Comparison of ENCODE assay signal across 18 cellular contexts in genomic region chr14:94050231-94050880, GRCh38. TPM values are rescaled to one million over a fixed set of nuclear protein-coding genes. Genes with fewer than 3 reads are reported as not detected.
DNase-seq lines count a peak whose midpoint lies in the region; ATAC-seq and TF ChIP-seq lines count a peak whose summit lies in the region.
"Had no signal": no experiment of that assay in that cellular context is flagged by ENCODE, and none has a peak within 500 bp of the region (broad histone marks: within the 10 kb centered on the region; RNA-seq: fewer than 3 reads in every experiment).

No MANE protein-coding gene starts in this region.

- no peak overlapping the region for H3T11ph ChIP-seq in H9 (ENCODE audit: low read length)

- no peaks in the 10 kb centered on the region for H3K9me3 Mint-ChIP-seq in H9
- H3K9me3 Mint-ChIP-seq in activated CD8-positive, alpha-beta memory T cell treated with anti-CD3 and anti-CD28 coated beads, Interleukin-2, amount 10 ng/mL, durations not matched to agents 7 days and 5 days (ENCODE audit: low read depth), result no peaks in the 10 kb centered on the region
- H3K9me3 Mint-ChIP-seq: activated B cell treated with CpG ODN at 0.5 μM for 24 hours, mesothelial cell of epicardium had no signal

- no peak overlapping the region for H3K4me3 ChIP-seq in heart left ventricle
- H3K4me3 ChIP-seq: BLaER1 treated with 17β-estradiol and CSF1 and Interleukin-3, amounts not matched to agents 10 nM and 100 nM; stomach had no signal

- H3K79me1 ChIP-seq in H9 (ENCODE audit: insufficient read depth, low read depth, low read length, poor library complexity, severe bottlenecking), result no peaks in the 10 kb centered on the region

- no peak overlapping the region for H3K56ac ChIP-seq in H9 (ENCODE audit: insufficient read length, low read depth, low read length)

- no peak overlapping the region for H3K14ac ChIP-seq in H9 (ENCODE audit: insufficient read depth, low read length)

- H3K4me2 ChIP-seq in H9 (ENCODE audit: insufficient read depth, insufficient read length, low read length), result no peak overlapping the region
- H3K4me2 ChIP-seq: BLaER1 treated with 17β-estradiol and CSF1 and Interleukin-3, amounts not matched to agents 10 nM and 100 nM had no signal

- H4K20me1 ChIP-seq in H9 (ENCODE audit: control insufficient read depth, insufficient read depth, insufficient read length), result no peaks in the 10 kb centered on the region

- no peak overlapping the region for H2BK120ac ChIP-seq in H9 (ENCODE audit: low read depth, low read length, poor library complexity, severe bottlenecking)

- H3K18ac ChIP-seq in H9 (ENCODE audit: insufficient read length, low read depth, low read length), result no peak overlapping the region

- no peaks in the 10 kb centered on the region for H3K23me2 ChIP-seq in H9 (ENCODE audit: insufficient read length, low read depth, low read length, poor library complexity, severe bottlenecking)

- H2AFZ ChIP-seq in H9 (ENCODE audit: low read length), result no peak overlapping the region

- no peak overlapping the region for H4K91ac ChIP-seq in H9 (ENCODE audit: insufficient read length, low read depth, low read length)

- H3K4me1 Mint-ChIP-seq in H9, result peaks cover 15 to 18% of the 10 kb centered on the region in 2 experiments
- H3K4me1 Mint-ChIP-seq in activated CD8-positive, alpha-beta memory T cell treated with anti-CD3 and anti-CD28 coated beads, Interleukin-2, amount 10 ng/mL, durations not matched to agents 7 days and 5 days, result peaks cover 31% of the 10 kb centered on the region
- H3K4me1 Mint-ChIP-seq: activated B cell treated with CpG ODN at 0.5 μM for 24 hours had no signal

- peaks cover 0 to 100% (median 97%) of the 10 kb centered on the region in 9 donors for H3K36me3 ChIP-seq in heart left ventricle

- CTCF ChIA-PET in activated CD8-positive, alpha-beta memory T cell treated with anti-CD3 and anti-CD28 coated beads, Interleukin-2, amount 10 ng/mL, durations not matched to agents 7 days and 5 days (lab: Charles Lee), result interaction anchor here (0.9 to 4.9 kb wide), 7 partner anchors 13 to 87 kb away, joined by 3 to 41 read pairs (median 3); partner anchors contain the start of genes DDX24, IFI27L1 and IFI27L2

- H3K9me3 ChIP-seq in H9 (ENCODE audit: control insufficient read depth, low read depth, low read length) (no peaks in the 10 kb centered on the region), heart left ventricle (no peaks in the 10 kb centered on the region)
- H3K9me3 ChIP-seq: BLaER1 treated with 17β-estradiol and CSF1 and Interleukin-3, amounts not matched to agents 10 nM and 100 nM; stomach had no signal

- no peaks in the 10 kb centered on the region for H3K79me2 ChIP-seq in H9 (ENCODE audit: insufficient read depth, low read length)

- peak overlapping the region in 1 of 3 experiments; percentile 70; a peak in 1 of 7 replicates for H3K27ac Mint-ChIP-seq in H9
- H3K27ac Mint-ChIP-seq in activated CD8-positive, alpha-beta memory T cell treated with anti-CD3 and anti-CD28 coated beads, Interleukin-2, amount 10 ng/mL, durations not matched to agents 7 days and 5 days, result no peak overlapping the region
- H3K27ac Mint-ChIP-seq: activated B cell treated with CpG ODN at 0.5 μM for 24 hours had no signal

- H4K5ac ChIP-seq in H9 (ENCODE audit: insufficient read length, low read depth, low read length), result no peak overlapping the region

- no peak overlapping the region for H3K4ac ChIP-seq in H9 (ENCODE audit: low read depth, low read length)

- H4K8ac ChIP-seq in H9 (replicated peaks; ENCODE audit: insufficient read length, low read depth, low read length), result no peak overlapping the region

- no peak for TF ChIP-seq CTCF in H9 (conservative IDR thresholded peaks at IDR 0.05)
- no peak for TF ChIP-seq CTCF in heart left ventricle (IDR thresholded peaks at IDR 0.05)

- no peak overlapping the region for H3K9ac ChIP-seq in H9 (ENCODE audit: extremely low read depth, insufficient read length, low read length)
- H3K9ac ChIP-seq: BLaER1 treated with 17β-estradiol and CSF1 and Interleukin-3, amounts not matched to agents 10 nM and 100 nM had no signal

- H3K27me3 ChIP-seq in H9 (ENCODE audit: insufficient read depth, low read length) (no peaks in the 10 kb centered on the region), heart left ventricle (no peaks in the 10 kb centered on the region)
- H3K27me3 ChIP-seq: BLaER1 treated with 17β-estradiol and CSF1 and Interleukin-3, amounts not matched to agents 10 nM and 100 nM; stomach had no signal

- DNase-seq in H9, result peak; percentile 7
- peak; percentile 26 for DNase-seq in activated CD8-positive, alpha-beta memory T cell treated with anti-CD3 and anti-CD28 coated beads, Interleukin-2, amount 10 ng/mL, durations not matched to agents 7 days and 5 days
- peak in 4 of 5 donors; percentile 77 to 91 (median 82) for DNase-seq in heart left ventricle
- peak; percentile 74 for DNase-seq in renal cortical epithelial cell (ENCODE audit: low read depth)
- DNase-seq: activated B cell treated with CpG ODN at 0.5 μM for 24 hours, DMS79 treated with DMSO at 0.1 percent for 48 hours, NCI-H187 treated with DMSO at 0.1 percent for 48 hours had no signal

- H3K27ac ChIP-seq in H9 (ENCODE audit: insufficient read length, low read depth, low read length) (no peak overlapping the region), heart left ventricle (peak overlapping the region in 5 of 12 donors; percentile 28 to 45 (median 41))
- H3K27ac ChIP-seq: BLaER1 treated with 17β-estradiol and CSF1 and Interleukin-3, amounts not matched to agents 10 nM and 100 nM; stomach had no signal

- H3K27me3 Mint-ChIP-seq in H9 (ENCODE audit: low read depth), result no peaks in the 10 kb centered on the region
- no peaks in the 10 kb centered on the region for H3K27me3 Mint-ChIP-seq in activated CD8-positive, alpha-beta memory T cell treated with anti-CD3 and anti-CD28 coated beads, Interleukin-2, amount 10 ng/mL, durations not matched to agents 7 days and 5 days
- H3K27me3 Mint-ChIP-seq: activated B cell treated with CpG ODN at 0.5 μM for 24 hours had no signal

- no peak overlapping the region for H3K23ac ChIP-seq in H9 (ENCODE audit: insufficient read length, low read depth, low read length)

- intact Hi-C loops in heart left ventricle (cut with DNase I), result loop anchor here in 4 of 10 donors (5.0 kb wide), 1 partner anchor 87 kb away; no protein-coding TSS in a partner anchor

- H2BK15ac ChIP-seq in H9 (ENCODE audit: low read depth, low read length), result no peak overlapping the region

- H2BK12ac ChIP-seq in H9 (ENCODE audit: insufficient read length, low read depth, low read length), result no peak overlapping the region

- WGBS in H9 (ENCODE audit: extremely low coverage, insufficient read length, low lambda C conversion rate), result no CpG with 5 or more reads among the region's 6 CpGs
- 44 to 63% (median 58%) methylated on average over 5 to 6 of the region's 6 CpGs for WGBS in heart left ventricle, 4 donors

- H3K4me3 Mint-ChIP-seq in H9, result no peak overlapping the region
- no peak overlapping the region for H3K4me3 Mint-ChIP-seq in activated CD8-positive, alpha-beta memory T cell treated with anti-CD3 and anti-CD28 coated beads, Interleukin-2, amount 10 ng/mL, durations not matched to agents 7 days and 5 days
- H3K4me3 Mint-ChIP-seq: activated B cell treated with CpG ODN at 0.5 μM for 24 hours, mesothelial cell of epicardium had no signal

- H3K36me3 Mint-ChIP-seq in H9 (ENCODE audit: insufficient read depth in 1 of 3, low read depth in 3 of 3), result peaks cover 35 to 79% (median 64%) of the 10 kb centered on the region in 3 experiments; a peak in 6 of 7 replicates
- peaks cover 44% of the 10 kb centered on the region for H3K36me3 Mint-ChIP-seq in activated CD8-positive, alpha-beta memory T cell treated with anti-CD3 and anti-CD28 coated beads, Interleukin-2, amount 10 ng/mL, durations not matched to agents 7 days and 5 days

- no peak overlapping the region for H2BK5ac ChIP-seq in H9 (ENCODE audit: insufficient read length, low read length)

- ATAC-seq in activated CD8-positive, alpha-beta memory T cell treated with anti-CD3 and anti-CD28 coated beads, Interleukin-2, amount 10 ng/mL, durations not matched to agents 7 days and 5 days, result no peak
- peak; percentile 86 to 93 (median 89) for ATAC-seq in heart left ventricle
- no peak for ATAC-seq in HG02870 (IDR thresholded peaks at IDR 0.05; ENCODE audit: unreplicated experiment)
- no peak for ATAC-seq in GM21723 (IDR thresholded peaks at IDR 0.05; ENCODE audit: unreplicated experiment)
- ATAC-seq in GM21515 (IDR thresholded peaks at IDR 0.05; ENCODE audit: unreplicated experiment), result no peak
- ATAC-seq in GM18520 (IDR thresholded peaks at IDR 0.05; ENCODE audit: unreplicated experiment), result no peak

- H2AK5ac ChIP-seq in H9 (ENCODE audit: insufficient read length, low read length), result no peak overlapping the region

- no peak for TF ChIP-seq POLR2A in heart left ventricle (IDR thresholded peaks at IDR 0.05)

- H3K4me1 ChIP-seq in H9 (ENCODE audit: insufficient read depth, low read length) (no peaks in the 10 kb centered on the region; the same call in 1 of the 2 replicates), heart left ventricle (peaks cover 0 to 37% (median 17%) of the 10 kb centered on the region in 12 donors)

- no peak overlapping the region for H2BK20ac ChIP-seq in H9 (ENCODE audit: low read depth, low read length, poor library complexity, severe bottlenecking)

RNA-seq across cellular contexts. Expression of gene OTUB2, which starts 24.2 kb away (rescaled TPM):
- total RNA-seq in H9 (2021), result 3.6 and 3.7 TPM in 2 replicates
- total RNA-seq in activated CD8-positive, alpha-beta memory T cell treated with anti-CD3 and anti-CD28 coated beads, Interleukin-2, amount 10 ng/mL, durations not matched to agents 7 days and 5 days, result 1 to 10 TPM; 3.4 to 4.2 TPM
- total RNA-seq in heart left ventricle, result under 1 TPM; 0.09 to 0.60 (median 0.38) TPM
- polyA plus RNA-seq in heart left ventricle, result under 1 TPM; 0.19 to 0.50 TPM
- 6.4 and 14.2 TPM in 2 replicates for total RNA-seq in renal cortical epithelial cell
- total RNA-seq: activated B cell treated with CpG ODN at 0.5 μM for 24 hours had no signal

RNA-seq across cellular contexts. Expression of gene DDX24, which starts 30.6 kb away (rescaled TPM):
- total RNA-seq in H9 (2021) (172 TPM in 2 replicates), heart left ventricle (100 to 1,000 TPM; 161 to 268 (median 209) TPM), renal cortical epithelial cell (114 and 161 TPM in 2 replicates)
- 100 to 1,000 TPM; 211 to 244 TPM for total RNA-seq in activated CD8-positive, alpha-beta memory T cell treated with anti-CD3 and anti-CD28 coated beads, Interleukin-2, amount 10 ng/mL, durations not matched to agents 7 days and 5 days
- 100 to 1,000 TPM; 113 to 123 TPM for polyA plus RNA-seq in heart left ventricle

RNA-seq across cellular contexts. Expression of gene IFI27L1, which starts 30.8 kb away (rescaled TPM):
- total RNA-seq in H9 (2021) (27.4 TPM in 2 replicates), heart left ventricle (10 to 100 TPM in 7 of 9 donors, 1 to 10 TPM in 2; 8.9 to 30.8 (median 16.0) TPM), renal cortical epithelial cell (7.5 and 15.3 TPM in 2 replicates)
- 10 to 100 TPM; 42.8 to 55.4 TPM for total RNA-seq in activated CD8-positive, alpha-beta memory T cell treated with anti-CD3 and anti-CD28 coated beads, Interleukin-2, amount 10 ng/mL, durations not matched to agents 7 days and 5 days
- polyA plus RNA-seq in heart left ventricle, result 10 to 100 TPM; 19.4 to 45.0 TPM

RNA-seq across cellular contexts. Expression of gene CCDC197, which starts 53.3 kb away (rescaled TPM):
- total RNA-seq in H9 (2021) (not detected in 2 replicates), heart left ventricle (1 to 10 TPM in 3 of 9 donors, under 1 TPM in 3, not detected in 3; 0.26 to 1.4 (median 0.95) TPM), renal cortical epithelial cell (not detected in 2 replicates)
- under 1 TPM in 1 of 2 experiments, not detected in 1; 0.14 TPM for total RNA-seq in activated CD8-positive, alpha-beta memory T cell treated with anti-CD3 and anti-CD28 coated beads, Interleukin-2, amount 10 ng/mL, durations not matched to agents 7 days and 5 days
- under 1 TPM in 1 of 2 donors, not detected in 1; 0.23 TPM for polyA plus RNA-seq in heart left ventricle
- total RNA-seq: activated B cell treated with CpG ODN at 0.5 μM for 24 hours, frontal cortex, M059J, mesothelial cell of epicardium, occipital lobe, skeletal muscle tissue, stomach had no signal
- polyA plus RNA-seq: stomach had no signal

Comparison
In these comparisons a context has a peak if more than half of its experiments do, and no peak if none do; other contexts are left out.
1. DNase-seq: peak in every context shown above with its lines; median percentile 82 in heart left ventricle; 74 in renal cortical epithelial cell; 26 in activated CD8-positive, alpha-beta memory T cell treated with anti-CD3 and anti-CD28 coated beads, Interleukin-2, amount 10 ng/mL, durations not matched to agents 7 days and 5 days; 7 in H9.
2. ATAC-seq: peak in heart left ventricle (4 of 4); none in activated CD8-positive, alpha-beta memory T cell treated with anti-CD3 and anti-CD28 coated beads, Interleukin-2, amount 10 ng/mL, durations not matched to agents 7 days and 5 days (single experiment), HG02870 (single experiment), GM21723 (single experiment), GM21515 (single experiment) and GM18520 (single experiment).